Comparison of ENCODE assay signal across 1 cellular context in genomic region chr11:65422633-65423515, GRCh38.
TF ChIP-seq lines count a peak whose summit lies in the region.

NEAT1 (plus strand) TSS chr11:65422798.

TF ChIP-seq in A549, 52 proteins besides CTCF, POLR2A, EP300 and RAD21 (continued from another document):
- peak; percentile 100 for TF ChIP-seq HMGXB4 (CRISPR knock-in tag; IDR thresholded peaks at IDR 0.05; ENCODE audit: borderline replicate concordance)
- TF ChIP-seq HOXA7 (CRISPR knock-in tag; IDR thresholded peaks at IDR 0.05), result peak; percentile 100
- no peak for TF ChIP-seq MAFK (IDR thresholded peaks at IDR 0.05; ENCODE audit: partially characterized antibody)
- peak; percentile 69 for TF ChIP-seq CHD2 (IDR thresholded peaks at IDR 0.05; ENCODE audit: low read length, partially characterized antibody)
- no peak for TF ChIP-seq SREBF2 (IDR thresholded peaks at IDR 0.05)
- peak; percentile 99 for TF ChIP-seq POLR2AphosphoS2 (conservative IDR thresholded peaks at IDR 0.05; ENCODE audit: low read length)
- peak; percentile 51; the same call in 1 of the 2 replicates for TF ChIP-seq HOXB13 (CRISPR knock-in tag; IDR thresholded peaks at IDR 0.05; ENCODE audit: low read depth)
- TF ChIP-seq TP53 (CRISPR knock-in tag; IDR thresholded peaks at IDR 0.05), result peak; percentile 100
- peak; percentile 100 for TF ChIP-seq FOSB (CRISPR knock-in tag; IDR thresholded peaks at IDR 0.05)
- no peak for TF ChIP-seq SMC3 (IDR thresholded peaks at IDR 0.05)
- no peak for TF ChIP-seq ZFP36 (IDR thresholded peaks at IDR 0.05; ENCODE audit: borderline replicate concordance, partially characterized antibody)
- TF ChIP-seq HOXB5 (CRISPR knock-in tag; IDR thresholded peaks at IDR 0.05), result peak; percentile 99
- TF ChIP-seq E2F6 (IDR thresholded peaks at IDR 0.05; ENCODE audit: borderline replicate concordance, low read depth), result no peak
- TF ChIP-seq NR3C1 (IDR thresholded peaks at IDR 0.05), result no peak
- peak; percentile 41 for TF ChIP-seq FOXS1 (CRISPR knock-in tag; IDR thresholded peaks at IDR 0.05)
- peak; percentile 93 for TF ChIP-seq MAZ (IDR thresholded peaks at IDR 0.05; ENCODE audit: borderline replicate concordance, low read depth, low read length)
